In genomic region chr19:40262422-40262821, GRCh38 we compare ENCODE assay signal across 16 cellular contexts. TPM values are rescaled to one million over a fixed set of nuclear protein-coding genes. Genes with fewer than 3 reads are reported as not detected.
DNase-seq lines count a peak whose midpoint lies in the region; ATAC-seq and TF ChIP-seq lines count a peak whose summit lies in the region.
"Had no signal": no experiment of that assay in that cellular context is flagged by ENCODE, and none has a peak within 500 bp of the region (broad histone marks: within the 10 kb centered on the region; RNA-seq: fewer than 3 reads in every experiment).

No MANE protein-coding gene starts in this region.

- no peaks in the 10 kb centered on the region for H3K79me2 ChIP-seq in trophoblast cell (ENCODE audit: control insufficient read depth, insufficient read depth, low read length, poor library complexity)
- H3K79me2 ChIP-seq in Karpas-422 (ENCODE audit: low read length), result peaks cover 95% of the 10 kb centered on the region

- H3K27me3 ChIP-seq in IMR-90 (ENCODE audit: control insufficient read depth, insufficient read depth, low read length) (no peaks in the 10 kb centered on the region), trophoblast cell (ENCODE audit: insufficient read depth, low read length) (no peaks in the 10 kb centered on the region), Karpas-422 (ENCODE audit: low read length) (no peaks in the 10 kb centered on the region)

- TF ChIP-seq CTCF in CD14-positive monocyte (IDR thresholded peaks at IDR 0.05) (no peak), IMR-90 (conservative IDR thresholded peaks at IDR 0.05; ENCODE audit: low read depth, low read length) (no peak)

- H3K14ac ChIP-seq in IMR-90 (replicated peaks; ENCODE audit: low read depth, low read length), result no peak overlapping the region
- no peak overlapping the region for H3K14ac ChIP-seq in trophoblast cell (ENCODE audit: low read length)

- no CpG with 5 or more reads among the region's 3 CpGs for WGBS in IMR-90 (ENCODE audit: extremely low coverage in 2 of 2, insufficient read length in 1 of 2), 2 experiments
- no CpG with 5 or more reads among the region's 3 CpGs for WGBS in trophoblast cell (ENCODE audit: extremely low coverage, insufficient coverage, insufficient read length)

- in situ Hi-C loops in IMR-90 (cut with MboI; ENCODE audit: low sequenced_read_pairs), result no loop called here

- DNase-seq in CD14-positive monocyte (ENCODE audit: low spot score), result no peak
- no peak for DNase-seq in IMR-90
- peak; percentile 71 for DNase-seq in NCI-H748 (lab: John Stamatoyannopoulos, UW; ENCODE audit: unreplicated experiment)
- DNase-seq in trophoblast cell, result peak; percentile 14 to 28
- no peak for DNase-seq in 8988T
- DNase-seq in Karpas-422, result no peak
- no peak for DNase-seq in retina
- DNase-seq: ACHN; CD4-positive, alpha-beta T cell; NCI-H1048; NCI-H1694; NCI-H526 had no signal

- H3K4me2 ChIP-seq in IMR-90 (ENCODE audit: low read depth, low read length) (no peak overlapping the region), trophoblast cell (ENCODE audit: low read length) (no peak overlapping the region), Karpas-422 (ENCODE audit: low read depth, low read length, poor library complexity, severe bottlenecking) (no peak overlapping the region)
- H3K4me2 ChIP-seq: GM23338 had no signal

- no peak overlapping the region for H3K23ac ChIP-seq in IMR-90 (ENCODE audit: low read depth, low read length)
- H3K23ac ChIP-seq in trophoblast cell (ENCODE audit: low read length), result no peak overlapping the region

- no peak overlapping the region for H2BK12ac ChIP-seq in trophoblast cell (ENCODE audit: low read length)

- H3K9ac ChIP-seq in IMR-90 (ENCODE audit: low read depth, low read length), result no peak overlapping the region
- H3K9ac ChIP-seq in trophoblast cell (ENCODE audit: low read length), result no peak overlapping the region
- no peak overlapping the region for H3K9ac ChIP-seq in Karpas-422 (ENCODE audit: low read length)

- H3K4me3 Mint-ChIP-seq in CD14-positive monocyte, result no peak overlapping the region
- H3K4me3 Mint-ChIP-seq: CD4-positive, alpha-beta T cell; GM23338 had no signal

- H2AFZ ChIP-seq in IMR-90 (replicated peaks; ENCODE audit: low read length, poor library complexity), result peak overlapping the region; percentile 21
- H2AFZ ChIP-seq in trophoblast cell (ENCODE audit: insufficient read depth, low read length, poor library complexity), result no peak overlapping the region
- H2AFZ ChIP-seq in Karpas-422 (ENCODE audit: low read length), result no peak overlapping the region
- H2AFZ ChIP-seq: GM23338 had no signal

- peaks cover 2% of the 10 kb centered on the region; the same call in 1 of the 2 replicates for H3K4me1 ChIP-seq in IMR-90 (ENCODE audit: control insufficient read depth, insufficient read depth, low read length)
- no peaks in the 10 kb centered on the region for H3K4me1 ChIP-seq in trophoblast cell (ENCODE audit: control insufficient read depth in 1 of 2, insufficient read depth in 2 of 2, low read length in 2 of 2)
- H3K4me1 ChIP-seq in Karpas-422 (ENCODE audit: low read length), result peaks cover 5% of the 10 kb centered on the region

- H4K8ac ChIP-seq in IMR-90 (ENCODE audit: low read depth in 2 of 2, low read length in 2 of 2) (no peak overlapping the region), trophoblast cell (ENCODE audit: low read depth, low read length) (no peak overlapping the region)

- H3K4ac ChIP-seq in IMR-90 (ENCODE audit: low read depth, low read length) (no peak overlapping the region), trophoblast cell (ENCODE audit: low read depth, low read length) (no peak overlapping the region)

- H3K9me2 ChIP-seq in Karpas-422 (replicated peaks; ENCODE audit: insufficient read depth, low read length), result no peaks in the 10 kb centered on the region

- H3K79me1 ChIP-seq in IMR-90 (ENCODE audit: low read depth in 1 of 2, low read length in 2 of 2), result peaks cover 24 to 84% of the 10 kb centered on the region in 2 experiments
- H3K79me1 ChIP-seq in trophoblast cell (ENCODE audit: low read length), result no peaks in the 10 kb centered on the region

- CTCF ChIA-PET in IMR-90 (lab: Yijun Ruan, JAX), result no interaction called here

- H3K4me3 ChIP-seq in IMR-90 (ENCODE audit: insufficient read depth, low read depth, low read length) (no peak overlapping the region), trophoblast cell (ENCODE audit: low read depth, low read length) (no peak overlapping the region), Karpas-422 (ENCODE audit: low read length) (no peak overlapping the region)
- H3K4me3 ChIP-seq: GM23338, K562 had no signal

- H2AK5ac ChIP-seq in IMR-90 (ENCODE audit: low read depth, low read length), result no peak overlapping the region
- H2AK5ac ChIP-seq in trophoblast cell (ENCODE audit: low read length), result no peak overlapping the region

- H3K18ac ChIP-seq in IMR-90 (ENCODE audit: low read depth, low read length), result no peak overlapping the region
- H3K18ac ChIP-seq in trophoblast cell (ENCODE audit: low read length), result no peak overlapping the region

- H3K27ac Mint-ChIP-seq in CD14-positive monocyte, result peak overlapping the region in 6 of 7 donors; percentile 8 to 87 (median 38)
- H3K27ac Mint-ChIP-seq: GM23338 had no signal

- intact Hi-C loops in CD14-positive monocyte (cut with micrococcal nuclease) (no loop called here), IMR-90 (cut with micrococcal nuclease) (no loop called here)

- peaks cover 26% of the 10 kb centered on the region for H3K4me1 Mint-ChIP-seq in CD14-positive monocyte

- no peak for ATAC-seq in IMR-90 (ENCODE audit: low read depth)
- ATAC-seq: GM23338, K562, Right ventricle myocardium inferior had no signal

- no peak overlapping the region for H2BK120ac ChIP-seq in IMR-90 (ENCODE audit: low read depth, low read length)
- no peak overlapping the region for H2BK120ac ChIP-seq in trophoblast cell (ENCODE audit: insufficient read depth, low read length, poor library complexity)

- H3K27me3 Mint-ChIP-seq in CD14-positive monocyte (ENCODE audit: low read depth in 3 of 3), result peaks cover 0 to 2% (median 0%) of the 10 kb centered on the region in 3 donors
- H3K27me3 Mint-ChIP-seq: CD4-positive, alpha-beta T cell had no signal

- no peak overlapping the region for H3K27ac ChIP-seq in IMR-90 (ENCODE audit: insufficient read depth, low read length)
- no peak overlapping the region for H3K27ac ChIP-seq in trophoblast cell (ENCODE audit: low read depth, low read length)
- H3K27ac ChIP-seq in Karpas-422 (ENCODE audit: low read length), result no peak overlapping the region
- H3K27ac ChIP-seq: HL-60 had no signal

- peaks cover 0 to 2% (median 0%) of the 10 kb centered on the region in 7 donors for H3K9me3 Mint-ChIP-seq in CD14-positive monocyte
- H3K9me3 Mint-ChIP-seq: CD4-positive, alpha-beta T cell; GM23338 had no signal

- no peak overlapping the region for H4K12ac ChIP-seq in trophoblast cell (ENCODE audit: low read depth, low read length)

- H3K36me3 Mint-ChIP-seq in CD14-positive monocyte, result peaks cover 37 to 46% of the 10 kb centered on the region in 2 donors

- peak overlapping the region; percentile 78 for H2AK9ac ChIP-seq in IMR-90 (replicated peaks; ENCODE audit: low read depth, low read length, poor library complexity)

- H3K9me3 ChIP-seq in IMR-90 (ENCODE audit: control insufficient read depth, insufficient read depth, low read length) (no peaks in the 10 kb centered on the region), trophoblast cell (ENCODE audit: insufficient read depth, low read depth, low read length) (peaks cover 5% of the 10 kb centered on the region), Karpas-422 (ENCODE audit: low read length) (no peaks in the 10 kb centered on the region)

- H4K20me1 ChIP-seq in IMR-90 (ENCODE audit: insufficient read depth, low read length) (peaks cover 67% of the 10 kb centered on the region), Karpas-422 (ENCODE audit: insufficient read depth, low read depth, low read length) (peaks cover 15% of the 10 kb centered on the region; the same call in 1 of the 2 replicates)

- POLR2A ChIA-PET in IMR-90 (lab: Charles Lee; ENCODE audit: unreplicated experiment), result no interaction called here

- no peak for TF ChIP-seq RAD21 in IMR-90 (IDR thresholded peaks at IDR 0.05; ENCODE audit: low read length)

- no TSS peak for BruUV-seq in IMR-90 (replicated peaks; lab: Mats Ljungman, UMichigan)

- dilution Hi-C loops in IMR-90 (cut with HindIII; ENCODE audit: low sequenced_read_pairs, unreplicated experiment), result no loop called here

- no peak overlapping the region for H2BK15ac ChIP-seq in IMR-90 (ENCODE audit: low read depth, low read length)

- no peak overlapping the region for H4K5ac ChIP-seq in IMR-90 (ENCODE audit: low read depth, low read length)

- TF ChIP-seq POLR2A in IMR-90 (IDR thresholded peaks at IDR 0.05; ENCODE audit: low read depth, low read length), result no peak

- H2BK5ac ChIP-seq in IMR-90 (ENCODE audit: low read depth, low read length, poor library complexity, severe bottlenecking) (no peak overlapping the region), trophoblast cell (ENCODE audit: low read depth, low read length, poor library complexity) (no peak overlapping the region)

- H3K56ac ChIP-seq in IMR-90 (ENCODE audit: extremely low read depth, insufficient read depth, low read length), result no peak overlapping the region

- H3K9me1 ChIP-seq in IMR-90 (ENCODE audit: insufficient read depth, low read length), result peaks cover 15% of the 10 kb centered on the region

- H3K36me3 ChIP-seq in IMR-90 (ENCODE audit: control insufficient read depth, insufficient read depth, low read length), result peaks cover 24% of the 10 kb centered on the region
- peaks cover 27 to 29% of the 10 kb centered on the region in 2 experiments for H3K36me3 ChIP-seq in trophoblast cell (ENCODE audit: control insufficient read depth in 1 of 2, insufficient read depth in 2 of 2, low read length in 2 of 2)
- H3K36me3 ChIP-seq in Karpas-422 (ENCODE audit: insufficient read depth, low read length), result peaks cover 6% of the 10 kb centered on the region; the same call in 1 of the 2 replicates

- H2BK20ac ChIP-seq in IMR-90 (ENCODE audit: low read depth, low read length), result no peak overlapping the region

- H4K91ac ChIP-seq in IMR-90 (ENCODE audit: insufficient read depth, low read depth, low read length) (no peak overlapping the region), trophoblast cell (ENCODE audit: low read depth, low read length) (no peak overlapping the region)

RNA-seq across cellular contexts. Expression of gene AKT2, which starts 22.7 kb away (rescaled TPM):
- polyA plus RNA-seq in CD14-positive monocyte, result 10 to 100 TPM; 11.4 to 16.3 TPM
- total RNA-seq in IMR-90 (2012; rRNA removed), result 54.4 and 61.5 TPM in 2 replicates
- 104 and 124 TPM in 2 replicates for polyA plus RNA-seq in IMR-90 (2012; rRNA removed)
- polyA plus RNA-seq in IMR-90 (2012; cell fraction: cytosol; rRNA removed), result 58.9 and 87.2 TPM in 2 replicates
- 461 and 611 TPM in 2 replicates for polyA plus RNA-seq in IMR-90 (2012; cell fraction: nucleus; rRNA removed; ENCODE audit: low replicate concordance)
- polyA plus RNA-seq in trophoblast cell (2013), result 118 and 120 TPM in 2 replicates
- 85.9 and 128 TPM in 2 replicates for total RNA-seq in Karpas-422 (2014; rRNA removed; shearing (Covaris generic); ENCODE audit: low replicate concordance)

RNA-seq across cellular contexts. Expression of gene CCNP, which starts 35.9 kb away (rescaled TPM):
- not detected for polyA plus RNA-seq in CD14-positive monocyte
- under 0.01 TPM in 2 replicates for total RNA-seq in IMR-90 (2012; rRNA removed)
- 0.17 and 0.21 TPM in 2 replicates for polyA plus RNA-seq in IMR-90 (2012; rRNA removed)
- 0.17 and 0.42 TPM in 2 replicates for polyA plus RNA-seq in IMR-90 (2012; cell fraction: cytosol; rRNA removed)
- polyA plus RNA-seq in IMR-90 (2012; cell fraction: nucleus; rRNA removed; ENCODE audit: low replicate concordance), result 1.5 and 3.1 TPM in 2 replicates
- polyA plus RNA-seq in trophoblast cell (2013), result 0.46 and 0.49 TPM in 2 replicates
- total RNA-seq in Karpas-422 (2014; rRNA removed; shearing (Covaris generic); ENCODE audit: low replicate concordance), result not detected in 2 replicates
- total RNA-seq: K562, Right ventricle myocardium inferior had no signal

RNA-seq across cellular contexts. Expression of gene TTC9B, which starts 44.2 kb away (rescaled TPM):
- polyA plus RNA-seq in CD14-positive monocyte, result not detected
- total RNA-seq in IMR-90 (2012; rRNA removed), result not detected in 2 replicates
- polyA plus RNA-seq in IMR-90 (2012; rRNA removed), result not detected in 2 replicates
- polyA plus RNA-seq in IMR-90 (2012; cell fraction: cytosol; rRNA removed), result not detected in 2 replicates
- 0.03 and 0.13 TPM in 2 replicates for polyA plus RNA-seq in IMR-90 (2012; cell fraction: nucleus; rRNA removed; ENCODE audit: low replicate concordance)
- polyA plus RNA-seq in trophoblast cell (2013), result not detected in 2 replicates
- not detected in 2 replicates for total RNA-seq in Karpas-422 (2014; rRNA removed; shearing (Covaris generic); ENCODE audit: low replicate concordance)
- total RNA-seq: CD4-positive, alpha-beta T cell; K562; Right ventricle myocardium inferior had no signal

Comparison
In these comparisons a context has a peak if more than half of its experiments do, and no peak if none do; other contexts are left out.
1. DNase-seq: peak in NCI-H748 (single experiment) and trophoblast cell (2 of 2); none in CD14-positive monocyte (single experiment), IMR-90 (single experiment), 8988T (single experiment), Karpas-422 (single experiment) and retina (single experiment).